2 cellular contexts compared by ENCODE assay signal in genomic region chr1:19877821-19878636, GRCh38.
TF ChIP-seq lines count a peak whose summit lies in the region.

No MANE protein-coding gene starts in this region.

TF ChIP-seq in GM23338, 12 proteins besides CTCF, POLR2A, EP300 and RAD21:
- TF ChIP-seq EZH2phosphoT487 (IDR thresholded peaks at IDR 0.05; ENCODE audit: unreplicated experiment) (no peak), ZNF462 (CRISPR knock-in tag; IDR thresholded peaks at IDR 0.05) (no peak), CREB1 (CRISPR knock-in tag; IDR thresholded peaks at IDR 0.05; ENCODE audit: low read depth) (no peak), REST (IDR thresholded peaks at IDR 0.05; ENCODE audit: unreplicated experiment) (no peak), POLR2AphosphoS5 (IDR thresholded peaks at IDR 0.05; ENCODE audit: low read depth) (no peak), STAT1 (IDR thresholded peaks at IDR 0.05; ENCODE audit: unreplicated experiment) (no peak), ZNF114 (CRISPR knock-in tag; IDR thresholded peaks at IDR 0.05) (no peak)
TF ChIP-seq in GM23338: peak in this region for 0.

TF ChIP-seq in H1, 55 proteins besides CTCF, POLR2A, EP300 and RAD21:
- TF ChIP-seq SIRT6 (IDR thresholded peaks at IDR 0.05; ENCODE audit: low read length) (no peak), YY1 (IDR thresholded peaks at IDR 0.05; ENCODE audit: low read depth, low read length) (0 out of 2 replicates have a peak, but pooled peaks have one; percentile 15)
